ENCODE assay signal across 8 cellular contexts in genomic region chr19:11089254-11090013, GRCh38. TPM values are rescaled to one million over a fixed set of nuclear protein-coding genes. Genes with fewer than 3 reads are reported as not detected.
DNase-seq lines count a peak whose midpoint lies in the region; ATAC-seq and TF ChIP-seq lines count a peak whose summit lies in the region.

Gene LDLR (plus strand): TSS chr19:11089463. CDS start chr19:11089549, 86 bp downstream.

- POLR2A ChIA-PET in activated CD8-positive, alpha-beta memory T cell treated with anti-CD3 and anti-CD28 coated beads for 36 hours (lab: Charles Lee), result interaction anchor here (0.6 to 1.7 kb wide), 7 partner anchors 9 to 217 kb away, joined by 3 to 22 read pairs (median 4); partner anchors contain the start of gene SMARCA4

- peaks cover 69% of the 10 kb centered on the region for H3K4me1 ChIP-seq in lower lobe of right lung

- H3K36me3 ChIP-seq in lower lobe of right lung, result no peaks in the 10 kb centered on the region

- DNase-seq in DMS114 treated with DMSO at 0.1 percent for 48 hours (lab: John Stamatoyannopoulos, UW; ENCODE audit: unreplicated experiment), result peak; percentile 87
- DNase-seq in HT1080 (ENCODE audit: low read depth), result peak; percentile 89
- DNase-seq in NOMO-1 treated with dmso at 0.1 percent for 144 hours (lab: John Stamatoyannopoulos, UW; ENCODE audit: unreplicated experiment), result peak; percentile 93
- DNase-seq in effector CD8-positive, alpha-beta T cell (lab: John Stamatoyannopoulos, UW), result peak; percentile 59
- peak; percentile 89 for DNase-seq in lower lobe of right lung
- peak; percentile 65 to 81 for DNase-seq in stimulated activated CD4-positive, alpha-beta T cell treated with anti-CD3 and anti-CD28 coated beads, Interleukin-4, amount 100 ng/mL, for 48 hours (ENCODE audit: low read depth in 2 of 2)

- no peak for TF ChIP-seq CTCF in lower lobe of right lung (IDR thresholded peaks at IDR 0.05)

- intact Hi-C loops in lower lobe of right lung (cut with DNase I), result no loop called here

- no peaks in the 10 kb centered on the region for H3K9me3 ChIP-seq in lower lobe of right lung

- H3K27me3 ChIP-seq in lower lobe of right lung (ENCODE audit: low read depth), result no peaks in the 10 kb centered on the region

- ATAC-seq in lower lobe of right lung, result peak; percentile 71 to 77
- ATAC-seq in GM19452 (IDR thresholded peaks at IDR 0.05; ENCODE audit: unreplicated experiment), result no peak

- H3K27ac ChIP-seq in lower lobe of right lung, result peak within 1 kb of the TSS; percentile 98

- H3K4me3 ChIP-seq in lower lobe of right lung, result peak within 1 kb of the TSS; percentile 69

- CTCF ChIA-PET in activated CD8-positive, alpha-beta memory T cell treated with anti-CD3 and anti-CD28 coated beads for 36 hours (lab: Charles Lee), result interaction anchor here (0.6 to 4.1 kb wide), 3 partner anchors 37 to 54 kb away, joined by 3 to 17 read pairs (median 8); no protein-coding TSS in a partner anchor

RNA-seq across cellular contexts. Expression of gene LDLR, which starts in this region (rescaled TPM):
- total RNA-seq in HT1080 (2014; rRNA removed; shearing (Covaris generic)), result 53.6 and 67.8 TPM in 2 replicates
- polyA plus RNA-seq in HT1080 (2015; cell fraction: cytosol; rRNA removed), result 24.2 and 28.5 TPM in 2 replicates
- polyA plus RNA-seq in HT1080 (2015; cell fraction: nucleus; rRNA removed), result 89.9 and 96.1 TPM in 2 replicates
- total RNA-seq in activated CD8-positive, alpha-beta memory T cell treated with anti-CD3 and anti-CD28 coated beads for 36 hours, result 10 to 100 TPM; 65.6 to 67.9 TPM
- total RNA-seq in lower lobe of right lung, result 147 TPM
